ENCODE assay signal across 8 cellular contexts in genomic region chr19:14418743-14419037, GRCh38. TPM values are rescaled to one million over a fixed set of nuclear protein-coding genes. Genes with fewer than 3 reads are reported as not detected.
A peak's percentile ranks its signal among the peaks of the same experiment; 100 is the strongest.
DNase-seq lines count a peak whose midpoint lies in the region; ATAC-seq and TF ChIP-seq lines count a peak whose summit lies in the region.

No MANE protein-coding gene starts in this region.

- no peak overlapping the region for H2AFZ ChIP-seq in GM23338
- H2AFZ ChIP-seq in SU-DHL-6 (ENCODE audit: low read depth, low read length, severe bottlenecking) = no peak overlapping the region

- H3F3A ChIP-seq in GM23338 (replicated peaks; ENCODE audit: low read depth) (peaks cover 12% of the 10 kb centered on the region; the same call in 1 of the 2 replicates), SU-DHL-6 (ENCODE audit: insufficient read depth) (peaks cover 12% of the 10 kb centered on the region; the same call in 1 of the 2 replicates)

- H3K9ac ChIP-seq in SU-DHL-6 (ENCODE audit: low read length) = peak overlapping the region; percentile 98

- H3K79me2 ChIP-seq in GM23338 (replicated peaks; ENCODE audit: insufficient read depth) (peaks cover 52% of the 10 kb centered on the region), SU-DHL-6 (ENCODE audit: insufficient read depth, low read length) (peaks cover 52% of the 10 kb centered on the region)

- H3K36me3 ChIP-seq in GM23338 (ENCODE audit: insufficient read depth) (no peaks in the 10 kb centered on the region), SU-DHL-6 (ENCODE audit: low read length) (0 out of 2 replicates have a peak, but pooled peaks cover 4% of the 10 kb centered on the region)

- no peak for DNase-seq in GM23338 (ENCODE audit: low spot score)
- peak; percentile 30 for DNase-seq in fibroblast of the aortic adventitia (ENCODE audit: low read depth)
- DNase-seq in skeletal muscle cell (ENCODE audit: low read depth) = no peak
- DNase-seq in NAMALWA (ENCODE audit: low spot score) = no peak

- H3K9me2 ChIP-seq in GM23338 (ENCODE audit: insufficient read depth) = 0 out of 2 replicates have a peak, but pooled peaks cover 5% of the 10 kb centered on the region
- no peaks in the 10 kb centered on the region for H3K9me2 ChIP-seq in SU-DHL-6 (replicated peaks; ENCODE audit: insufficient read depth, low read length)

- H3K4me3 ChIP-seq in GM23338 (peak overlapping the region; percentile 98), SU-DHL-6 (ENCODE audit: insufficient read depth, low read length, poor library complexity, severe bottlenecking) (peak overlapping the region; percentile 97), fibroblast of the aortic adventitia (ENCODE audit: low read depth, low read length) (peak overlapping the region; percentile 89), skeletal muscle cell (ENCODE audit: low read depth, low read length) (peak overlapping the region; percentile 90)

- H3K27ac ChIP-seq in GM23338 (ENCODE audit: low read depth) (peak overlapping the region; percentile 90), SU-DHL-6 (ENCODE audit: low read depth, low read length) (peak overlapping the region; percentile 88)

- peaks cover 22% of the 10 kb centered on the region for H3K4me1 Mint-ChIP-seq in GM23338

- ATAC-seq in GM23338 = no peak
- ATAC-seq in HG02759 (IDR thresholded peaks at IDR 0.05; ENCODE audit: unreplicated experiment) = no peak
- ATAC-seq in HG03460 (IDR thresholded peaks at IDR 0.05; ENCODE audit: unreplicated experiment) = no peak
- ATAC-seq in GM19463 (IDR thresholded peaks at IDR 0.05; ENCODE audit: unreplicated experiment) = no peak

- no peaks in the 10 kb centered on the region for H3K27me3 ChIP-seq in GM23338 (ENCODE audit: insufficient read depth)
- no peaks in the 10 kb centered on the region for H3K27me3 ChIP-seq in SU-DHL-6 (ENCODE audit: low read length)

- peaks cover 12% of the 10 kb centered on the region for H3K27me3 Mint-ChIP-seq in GM23338 (ENCODE audit: insufficient read depth, low read depth, poor library complexity)

- H3K36me3 Mint-ChIP-seq in GM23338 (ENCODE audit: low read depth) = peaks cover 17% of the 10 kb centered on the region

- peak overlapping the region; percentile 98 for H3K27ac Mint-ChIP-seq in GM23338

- no peaks in the 10 kb centered on the region for H3K9me3 ChIP-seq in SU-DHL-6 (ENCODE audit: insufficient read depth, low read length)

- peak overlapping the region; percentile 91 for H3K4me3 Mint-ChIP-seq in GM23338

- peaks cover 13% of the 10 kb centered on the region for H3K4me1 ChIP-seq in GM23338 (ENCODE audit: insufficient read depth)

- H3K9me3 Mint-ChIP-seq in GM23338 = no peaks in the 10 kb centered on the region; the same call in 2 of the 3 replicates

- peak overlapping the region; percentile 95 for H3K4me2 ChIP-seq in GM23338
- peak overlapping the region; percentile 99 for H3K4me2 ChIP-seq in SU-DHL-6 (ENCODE audit: low read depth, low read length, poor library complexity, severe bottlenecking)

- H4K20me1 ChIP-seq in GM23338 (replicated peaks; ENCODE audit: insufficient read depth) (peaks cover 47% of the 10 kb centered on the region), SU-DHL-6 (ENCODE audit: low read depth, low read length) (peaks cover 25% of the 10 kb centered on the region)

- TF ChIP-seq CTCF in GM23338 (conservative IDR thresholded peaks at IDR 0.05; ENCODE audit: low read depth in 2 of 2) = no peak
- TF ChIP-seq CTCF in SU-DHL-6 (IDR thresholded peaks at IDR 0.05; ENCODE audit: insufficient read depth, low read length, poor library complexity, severe bottlenecking) = no peak
- no peak for TF ChIP-seq CTCF in fibroblast of the aortic adventitia (IDR thresholded peaks at IDR 0.05; ENCODE audit: insufficient read depth, low read length)

TF ChIP-seq in GM23338, 12 proteins besides CTCF, POLR2A, EP300 and RAD21 (continues in another document):
- TF ChIP-seq REST (IDR thresholded peaks at IDR 0.05; ENCODE audit: unreplicated experiment) (no peak), ZNF331 (CRISPR knock-in tag; IDR thresholded peaks at IDR 0.05; ENCODE audit: low read depth) (no peak), STAT1 (IDR thresholded peaks at IDR 0.05; ENCODE audit: unreplicated experiment) (no peak), CREB1 (CRISPR knock-in tag; IDR thresholded peaks at IDR 0.05; ENCODE audit: low read depth) (no peak), ETS1 (IDR thresholded peaks at IDR 0.05) (no peak), EZH2 (IDR thresholded peaks at IDR 0.05; ENCODE audit: low read depth, unreplicated experiment) (no peak)

RNA-seq across cellular contexts. Expression of gene DDX39A, which starts 0.5 kb away (rescaled TPM):
- 156 and 196 TPM in 2 replicates for total RNA-seq in GM23338 (2014; rRNA removed; shearing (Covaris generic))
- polyA plus RNA-seq in GM23338 (2016; fragmentation: Nextera tagmentation; extraction: Ambion mirVana) = 185 and 195 TPM in 2 replicates
- total RNA-seq in fibroblast of the aortic adventitia (ENCODE audit: low replicate concordance) = 32.5 and 60.6 TPM in 2 replicates

RNA-seq across cellular contexts. Expression of gene PKN1, which starts 14.4 kb away (rescaled TPM):
- 147 and 201 TPM in 2 replicates for total RNA-seq in GM23338 (2014; rRNA removed; shearing (Covaris generic))
- polyA plus RNA-seq in GM23338 (2016; fragmentation: Nextera tagmentation; extraction: Ambion mirVana) = 86.8 and 106 TPM in 2 replicates
- total RNA-seq in fibroblast of the aortic adventitia (ENCODE audit: low replicate concordance) = 164 and 342 TPM in 2 replicates

RNA-seq across cellular contexts. Expression of gene ADGRE5, which starts 37.4 kb away (rescaled TPM):
- total RNA-seq in GM23338 (2014; rRNA removed; shearing (Covaris generic)) = 1.5 and 5.5 TPM in 2 replicates
- polyA plus RNA-seq in GM23338 (2016; fragmentation: Nextera tagmentation; extraction: Ambion mirVana) = 1.4 and 2.1 TPM in 2 replicates
- total RNA-seq in fibroblast of the aortic adventitia (ENCODE audit: low replicate concordance) = 1.2 and 25.8 TPM in 2 replicates

RNA-seq across cellular contexts. Expression of gene PTGER1, which starts 56.5 kb away (rescaled TPM):
- 1.2 TPM in 1 of 2 replicates, not detected in the other for total RNA-seq in GM23338 (2014; rRNA removed; shearing (Covaris generic))
- polyA plus RNA-seq in GM23338 (2016; fragmentation: Nextera tagmentation; extraction: Ambion mirVana) = 0.56 and 0.57 TPM in 2 replicates
- total RNA-seq in fibroblast of the aortic adventitia (ENCODE audit: low replicate concordance) = 1.9 and 3.4 TPM in 2 replicates
